In the genomic region with DNA sequence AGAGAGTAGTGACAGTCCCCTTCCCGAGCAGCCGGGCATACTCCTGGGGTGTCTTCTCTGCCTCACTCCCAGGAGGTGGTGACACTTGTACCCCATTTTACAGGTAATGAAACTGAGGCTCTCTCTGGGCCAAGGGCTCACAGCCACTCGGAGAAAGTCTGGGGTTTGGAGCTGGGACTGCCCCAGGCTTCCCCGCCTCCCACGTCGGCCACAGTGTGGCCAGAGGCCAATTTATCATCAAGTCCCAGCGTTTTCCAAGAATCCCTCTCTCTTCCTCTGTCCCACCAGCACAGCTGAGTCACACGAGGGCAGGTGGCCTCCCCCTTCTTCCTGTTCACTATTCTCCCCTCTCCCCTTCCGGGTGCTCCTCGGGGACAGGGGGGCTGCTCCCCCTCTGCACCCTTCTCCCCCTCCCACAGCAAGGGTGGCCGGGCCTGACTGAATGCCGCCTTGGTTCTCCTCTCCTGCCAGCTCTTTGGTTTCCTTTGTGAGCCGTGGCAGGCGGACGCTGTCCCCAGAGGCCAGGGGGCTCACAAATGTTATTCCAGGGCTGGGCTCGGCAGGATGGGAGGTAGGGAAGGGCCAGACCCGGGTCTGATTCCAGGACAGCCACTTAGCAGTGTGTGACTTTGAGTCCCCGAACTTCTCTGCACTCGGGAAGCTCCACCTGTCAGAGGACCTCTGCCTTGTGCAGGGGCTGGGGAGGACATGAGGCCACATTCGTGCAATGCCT, we compare ENCODE assay signal across 8 cellular contexts. TPM values are rescaled to one million over a fixed set of nuclear protein-coding genes. Genes with fewer than 3 reads are reported as not detected.
DNase-seq lines count a peak whose midpoint lies in the region; ATAC-seq and TF ChIP-seq lines count a peak whose summit lies in the region.

No MANE protein-coding gene starts in this region.

- H3K36me3 ChIP-seq in gastroesophageal sphincter, result no peaks in the 10 kb centered on the region
- no peaks in the 10 kb centered on the region for H3K36me3 ChIP-seq in rectal smooth muscle tissue (ENCODE audit: control insufficient read depth, insufficient read depth, low read length)

- TF ChIP-seq CTCF in activated B cell treated with CpG ODN at 0.5 μM for 24 hours (IDR thresholded peaks at IDR 0.05), result no peak
- TF ChIP-seq CTCF in gastroesophageal sphincter (IDR thresholded peaks at IDR 0.05), result no peak

- peaks cover 2% of the 10 kb centered on the region for H3K36me3 Mint-ChIP-seq in activated CD4-positive, alpha-beta memory T cell treated with anti-CD3 and anti-CD28 coated beads for 36 hours
- peaks cover 6% of the 10 kb centered on the region for H3K36me3 Mint-ChIP-seq in activated CD4-positive, alpha-beta memory T cell treated with anti-CD3 and anti-CD28 coated beads, Interleukin-2, amount 10 ng/mL, durations not matched to agents 7 days and 5 days (ENCODE audit: low read depth)
- H3K36me3 Mint-ChIP-seq in activated B cell treated with CpG ODN at 0.5 μM for 24 hours (ENCODE audit: low read depth), result no peaks in the 10 kb centered on the region

- no peaks in the 10 kb centered on the region for H3K9me3 ChIP-seq in gastroesophageal sphincter

- DNase-seq in activated CD4-positive, alpha-beta memory T cell treated with anti-CD3 and anti-CD28 coated beads for 36 hours, result peak; percentile 37
- no peak for DNase-seq in activated CD4-positive, alpha-beta memory T cell treated with anti-CD3 and anti-CD28 coated beads, Interleukin-2, amount 10 ng/mL, durations not matched to agents 7 days and 5 days
- DNase-seq in activated B cell treated with CpG ODN at 0.5 μM for 24 hours (no peak), NCI-H524 (lab: John Stamatoyannopoulos, UW) (no peak)

- H3K9ac ChIP-seq in rectal smooth muscle tissue (ENCODE audit: low read length), result no peak overlapping the region

- peaks cover 16% of the 10 kb centered on the region for H3K4me1 Mint-ChIP-seq in activated CD4-positive, alpha-beta memory T cell treated with anti-CD3 and anti-CD28 coated beads for 36 hours (ENCODE audit: low read depth)
- H3K4me1 Mint-ChIP-seq in activated CD4-positive, alpha-beta memory T cell treated with anti-CD3 and anti-CD28 coated beads, Interleukin-2, amount 10 ng/mL, durations not matched to agents 7 days and 5 days, result peaks cover 27% of the 10 kb centered on the region
- H3K4me1 Mint-ChIP-seq in activated B cell treated with CpG ODN at 0.5 μM for 24 hours, result peaks cover 37% of the 10 kb centered on the region

- H3K27ac ChIP-seq in gastroesophageal sphincter (peak overlapping the region in 2 of 4 donors; percentile 65 to 68), rectal smooth muscle tissue (ENCODE audit: low read depth, low read length) (peak overlapping the region; percentile 32)

- no peak for TF ChIP-seq POLR2A in gastroesophageal sphincter (IDR thresholded peaks at IDR 0.05)

- 0 to 7% methylated on average over 3 to 11 of the region's 20 CpGs for WGBS in gastroesophageal sphincter (ENCODE audit: low coverage in 1 of 2), 2 donors

- peaks cover 0 to 43% (median 11%) of the 10 kb centered on the region in 3 donors for H3K4me1 ChIP-seq in gastroesophageal sphincter
- H3K4me1 ChIP-seq in rectal smooth muscle tissue (ENCODE audit: control insufficient read depth, insufficient read depth, low read length), result peaks cover 7% of the 10 kb centered on the region

- no peak overlapping the region for H3K4me3 Mint-ChIP-seq in activated CD4-positive, alpha-beta memory T cell treated with anti-CD3 and anti-CD28 coated beads for 36 hours
- no peak overlapping the region for H3K4me3 Mint-ChIP-seq in activated CD4-positive, alpha-beta memory T cell treated with anti-CD3 and anti-CD28 coated beads, Interleukin-2, amount 10 ng/mL, durations not matched to agents 7 days and 5 days
- peak overlapping the region; percentile 64 for H3K4me3 Mint-ChIP-seq in activated B cell treated with CpG ODN at 0.5 μM for 24 hours

- ATAC-seq in activated B cell treated with CpG ODN at 0.5 μM for 24 hours (ENCODE audit: low read depth), result peak; percentile 34
- ATAC-seq in gastroesophageal sphincter, result peak; percentile 76
- no peak for ATAC-seq in GM18868 (IDR thresholded peaks at IDR 0.05; ENCODE audit: unreplicated experiment)
- ATAC-seq in GM18498 (IDR thresholded peaks at IDR 0.05; ENCODE audit: unreplicated experiment), result no peak

- peaks cover 4% of the 10 kb centered on the region for H3K9me3 Mint-ChIP-seq in activated CD4-positive, alpha-beta memory T cell treated with anti-CD3 and anti-CD28 coated beads for 36 hours
- peaks cover 5% of the 10 kb centered on the region for H3K9me3 Mint-ChIP-seq in activated CD4-positive, alpha-beta memory T cell treated with anti-CD3 and anti-CD28 coated beads, Interleukin-2, amount 10 ng/mL, durations not matched to agents 7 days and 5 days
- no peaks in the 10 kb centered on the region for H3K9me3 Mint-ChIP-seq in activated B cell treated with CpG ODN at 0.5 μM for 24 hours

- H3K27me3 Mint-ChIP-seq in activated CD4-positive, alpha-beta memory T cell treated with anti-CD3 and anti-CD28 coated beads for 36 hours, result peaks cover 15% of the 10 kb centered on the region
- peaks cover 15% of the 10 kb centered on the region for H3K27me3 Mint-ChIP-seq in activated CD4-positive, alpha-beta memory T cell treated with anti-CD3 and anti-CD28 coated beads, Interleukin-2, amount 10 ng/mL, durations not matched to agents 7 days and 5 days
- H3K27me3 Mint-ChIP-seq in activated B cell treated with CpG ODN at 0.5 μM for 24 hours, result no peaks in the 10 kb centered on the region

- H3K4me3 ChIP-seq in gastroesophageal sphincter (peak overlapping the region in 1 of 2 donors; percentile 33), rectal smooth muscle tissue (ENCODE audit: low read length) (peak overlapping the region; percentile 19)

- POLR2A ChIA-PET in activated CD4-positive, alpha-beta memory T cell treated with anti-CD3 and anti-CD28 coated beads for 36 hours (lab: Charles Lee), result no interaction called here
- POLR2A ChIA-PET in activated CD4-positive, alpha-beta memory T cell treated with anti-CD3 and anti-CD28 coated beads, Interleukin-2, amount 10 ng/mL, durations not matched to agents 7 days and 5 days (lab: Charles Lee), result no interaction called here
- POLR2A ChIA-PET in activated B cell treated with CpG ODN at 0.5 μM for 24 hours (lab: Charles Lee), result interaction anchor here (0.5 to 1.4 kb wide), 2 partner anchors 13 to 76 kb away, joined by 3 to 4 read pairs; no protein-coding TSS in a partner anchor

- no peak for TF ChIP-seq EP300 in gastroesophageal sphincter (IDR thresholded peaks at IDR 0.05)

- intact Hi-C loops in activated CD4-positive, alpha-beta memory T cell treated with anti-CD3 and anti-CD28 coated beads for 36 hours (cut with micrococcal nuclease), result no loop called here
- intact Hi-C loops in activated B cell treated with CpG ODN at 0.5 μM for 24 hours (cut with micrococcal nuclease), result loop anchor here (5.0 kb wide), 1 partner anchor 65 kb away; no protein-coding TSS in a partner anchor

- CTCF ChIA-PET in activated CD4-positive, alpha-beta memory T cell treated with anti-CD3 and anti-CD28 coated beads for 36 hours (lab: Charles Lee), result interaction anchor here (0.9 to 1.3 kb wide), 2 partner anchors 94 to 100 kb away, joined by 3 to 5 read pairs; no protein-coding TSS in a partner anchor
- CTCF ChIA-PET in activated CD4-positive, alpha-beta memory T cell treated with anti-CD3 and anti-CD28 coated beads, Interleukin-2, amount 10 ng/mL, durations not matched to agents 7 days and 5 days (lab: Charles Lee), result no interaction called here
- CTCF ChIA-PET in activated B cell treated with CpG ODN at 0.5 μM for 24 hours (lab: Charles Lee), result no interaction called here

- no peaks in the 10 kb centered on the region for H3K27me3 ChIP-seq in gastroesophageal sphincter
- no peaks in the 10 kb centered on the region for H3K27me3 ChIP-seq in rectal smooth muscle tissue (ENCODE audit: control insufficient read depth, insufficient read depth, low read length)

- H3K27ac Mint-ChIP-seq in activated CD4-positive, alpha-beta memory T cell treated with anti-CD3 and anti-CD28 coated beads for 36 hours, result no peak overlapping the region
- no peak overlapping the region for H3K27ac Mint-ChIP-seq in activated CD4-positive, alpha-beta memory T cell treated with anti-CD3 and anti-CD28 coated beads, Interleukin-2, amount 10 ng/mL, durations not matched to agents 7 days and 5 days
- H3K27ac Mint-ChIP-seq in activated B cell treated with CpG ODN at 0.5 μM for 24 hours, result no peak overlapping the region

RNA-seq across cellular contexts. Expression of a gene that starts 17.7 kb away (rescaled TPM):
- 1 to 10 TPM; 2.4 to 2.7 TPM for total RNA-seq in activated CD4-positive, alpha-beta memory T cell treated with anti-CD3 and anti-CD28 coated beads for 36 hours
- 1 to 10 TPM; 1.6 TPM for total RNA-seq in activated CD4-positive, alpha-beta memory T cell treated with anti-CD3 and anti-CD28 coated beads, Interleukin-2, amount 10 ng/mL, durations not matched to agents 7 days and 5 days
- total RNA-seq in activated B cell treated with CpG ODN at 0.5 μM for 24 hours, result 60.4 and 61.7 TPM in 2 replicates
- total RNA-seq in gastroesophageal sphincter, result 10 to 100 TPM; 23.0 to 50.7 (median 35.5) TPM

RNA-seq across cellular contexts. Expression of a gene that starts 52.7 kb away (rescaled TPM):
- total RNA-seq in activated CD4-positive, alpha-beta memory T cell treated with anti-CD3 and anti-CD28 coated beads for 36 hours, result 10 to 100 TPM; 80.8 to 81.1 TPM
- total RNA-seq in activated CD4-positive, alpha-beta memory T cell treated with anti-CD3 and anti-CD28 coated beads, Interleukin-2, amount 10 ng/mL, durations not matched to agents 7 days and 5 days, result 10 to 100 TPM; 52.5 to 55.9 TPM
- total RNA-seq in activated B cell treated with CpG ODN at 0.5 μM for 24 hours, result 44.0 and 45.8 TPM in 2 replicates
- total RNA-seq in gastroesophageal sphincter, result 10 to 100 TPM; 11.3 to 12.2 (median 11.3) TPM

Comparison
In these comparisons a context has a peak if more than half of its experiments do, and no peak if none do; other contexts are left out.
1. ATAC-seq: peak in activated B cell treated with CpG ODN at 0.5 μM for 24 hours (single experiment) and gastroesophageal sphincter (single experiment); none in GM18868 (single experiment) and GM18498 (single experiment).
2. RNA of a gene that starts 17.7 kb away (total RNA-seq): 60.4 to 61.7 TPM in activated B cell treated with CpG ODN at 0.5 μM for 24 hours and 23.0 to 50.7 TPM in gastroesophageal sphincter; 2.4 to 2.7 TPM in activated CD4-positive, alpha-beta memory T cell treated with anti-CD3 and anti-CD28 coated beads for 36 hours and 1.6 TPM in activated CD4-positive, alpha-beta memory T cell treated with anti-CD3 and anti-CD28 coated beads, Interleukin-2, amount 10 ng/mL, durations not matched to agents 7 days and 5 days; every median in the first group is over 4 times any median in the second.